Comparison of ENCODE assay signal across 11 cellular contexts in genomic region chr11:72828692-72829101, GRCh38. TPM values are rescaled to one million over a fixed set of nuclear protein-coding genes. Genes with fewer than 3 reads are reported as not detected.
A peak's percentile ranks its signal among the peaks of the same experiment; 100 is the strongest.
DNase-seq lines count a peak whose midpoint lies in the region; TF ChIP-seq lines count a peak whose summit lies in the region.
"Had no signal": no experiment of that assay in that cellular context is flagged by ENCODE, and none has a peak within 500 bp of the region (broad histone marks: within the 10 kb centered on the region; RNA-seq: fewer than 3 reads in every experiment).

No MANE protein-coding gene starts in this region.

- peak; percentile 54 for DNase-seq in activated CD8-positive, alpha-beta memory T cell treated with anti-CD3 and anti-CD28 coated beads for 24 hours
- DNase-seq in activated CD8-positive, alpha-beta memory T cell treated with anti-CD3 and anti-CD28 coated beads, Interleukin-2, amount 50 U/mL, for 48 hours: no peak
- no peak for DNase-seq in stomach
- no peak for DNase-seq in NCI-H748 treated with DMSO at 0.1 percent for 48 hours (lab: John Stamatoyannopoulos, UW)
- no peak for DNase-seq in Calu3
- DNase-seq in NCI-H82 (lab: John Stamatoyannopoulos, UW): no peak
- DNase-seq: NCI-H2107; NK-92 treated with Interleukin-12 subunit alpha and Interleukin-12 subunit beta, amount 100 ng/mL, for 24 hours had no signal

- H3K27ac Mint-ChIP-seq in Calu3 (ENCODE audit: unreplicated experiment): no peak overlapping the region

- no peaks in the 10 kb centered on the region for H3K27me3 ChIP-seq in OCI-LY1 (ENCODE audit: insufficient read depth, low read length)
- H3K27me3 ChIP-seq in liver (ENCODE audit: control insufficient read depth in 4 of 4, insufficient read depth in 4 of 4, low read length in 3 of 4): no peaks in the 10 kb centered on the region
- no peaks in the 10 kb centered on the region for H3K27me3 ChIP-seq in stomach
- H3K27me3 ChIP-seq: neural progenitor cell had no signal

- H2AFZ ChIP-seq in OCI-LY1 (ENCODE audit: low read length): no peak overlapping the region
- H2AFZ ChIP-seq: neural progenitor cell had no signal

- H3K36me3 ChIP-seq in OCI-LY1 (ENCODE audit: insufficient read depth, low read length): peaks cover 20% of the 10 kb centered on the region
- no peaks in the 10 kb centered on the region for H3K36me3 ChIP-seq in liver (ENCODE audit: control insufficient read depth in 4 of 4, insufficient read depth in 3 of 4, low read depth in 1 of 4, low read length in 3 of 4)
- peaks cover 8 to 66% (median 14%) of the 10 kb centered on the region in 4 donors for H3K36me3 ChIP-seq in stomach
- H3K36me3 ChIP-seq: neural progenitor cell had no signal

- intact Hi-C loops in stomach (cut with DNase I; ENCODE audit: low total_unique reads) (no loop called here), Calu3 (cut with micrococcal nuclease; ENCODE audit: unreplicated experiment) (no loop called here)

- no peak for TF ChIP-seq CTCF in OCI-LY1 (IDR thresholded peaks at IDR 0.05; ENCODE audit: low read length)
- no peak for TF ChIP-seq CTCF in liver (IDR thresholded peaks at IDR 0.05; ENCODE audit: low read depth, low read length, missing input control)
- TF ChIP-seq CTCF in stomach (IDR thresholded peaks at IDR 0.05): no peak
- no peak for TF ChIP-seq CTCF in Calu3 (IDR thresholded peaks at IDR 0.05; ENCODE audit: unreplicated experiment)

- TF ChIP-seq EP300 in stomach (IDR thresholded peaks at IDR 0.05): no peak

- H3K36me3 Mint-ChIP-seq in Calu3 (ENCODE audit: insufficient read depth, unreplicated experiment): no peaks in the 10 kb centered on the region

- H3K9me3 Mint-ChIP-seq in Calu3 (ENCODE audit: low read depth, unreplicated experiment): no peaks in the 10 kb centered on the region
- H3K9me3 Mint-ChIP-seq: neural progenitor cell had no signal

- no peaks in the 10 kb centered on the region for H3F3A ChIP-seq in OCI-LY1 (ENCODE audit: insufficient read depth, low read length)

- H3K9me2 ChIP-seq in OCI-LY1 (ENCODE audit: low read depth, low read length): no peaks in the 10 kb centered on the region

- H3K9me3 ChIP-seq in OCI-LY1 (ENCODE audit: low read length) (no peaks in the 10 kb centered on the region), liver (ENCODE audit: control insufficient read depth in 4 of 4, low read length in 3 of 4) (no peaks in the 10 kb centered on the region), stomach (no peaks in the 10 kb centered on the region)

- TF ChIP-seq POLR2A in stomach (IDR thresholded peaks at IDR 0.05): no peak

- no peaks in the 10 kb centered on the region for H4K20me1 ChIP-seq in OCI-LY1 (ENCODE audit: insufficient read depth, low read length)

- H3K79me2 ChIP-seq in OCI-LY1 (ENCODE audit: insufficient read depth, low read length): no peaks in the 10 kb centered on the region

- WGBS in liver: 69% methylated on average over 7 of the region's 7 CpGs
- WGBS in stomach, 5 donors: 78 to 89% (median 88%) methylated on average over 7 of the region's 7 CpGs

- CTCF ChIA-PET in Calu3 (lab: Charles Lee): interaction anchor here (0.5 to 1.1 kb wide), 2 partner anchors 21 to 349 kb away, joined by 3 to 4 read pairs; no protein-coding TSS in a partner anchor

- no peak overlapping the region for H3K4me2 ChIP-seq in OCI-LY1 (ENCODE audit: low read length)
- H3K4me2 ChIP-seq: neural progenitor cell had no signal

- H3K4me3 ChIP-seq in OCI-LY1 (ENCODE audit: low read depth, low read length, poor library complexity, severe bottlenecking): no peak overlapping the region
- H3K4me3 ChIP-seq in liver (ENCODE audit: low read depth in 1 of 3, low read length in 3 of 3): no peak overlapping the region
- H3K4me3 ChIP-seq in stomach: no peak overlapping the region
- H3K4me3 ChIP-seq: neural progenitor cell had no signal

- H3K4me1 ChIP-seq in OCI-LY1 (ENCODE audit: insufficient read depth, low read length, severe bottlenecking) (peaks cover under 1% of the 10 kb centered on the region), liver (ENCODE audit: control insufficient read depth in 4 of 4, insufficient read depth in 4 of 4, low read length in 3 of 4) (peaks cover 0 to 22% (median 17%) of the 10 kb centered on the region in 4 donors), stomach (peaks cover 3 to 33% (median 21%) of the 10 kb centered on the region in 4 donors)

- H3K27ac ChIP-seq in OCI-LY1 (ENCODE audit: low read depth, low read length, poor library complexity, severe bottlenecking): peak overlapping the region; percentile 17
- peak overlapping the region; percentile 70 to 76 for H3K27ac ChIP-seq in liver (ENCODE audit: low read depth in 1 of 2, low read length in 2 of 2)
- H3K27ac ChIP-seq in stomach: peak overlapping the region in 3 of 5 donors; percentile 46 to 78 (median 51)
- H3K27ac ChIP-seq: neural progenitor cell had no signal

- H3K4me3 Mint-ChIP-seq in Calu3 (ENCODE audit: low read depth, unreplicated experiment): no peak overlapping the region
- H3K4me3 Mint-ChIP-seq: neural progenitor cell had no signal

- no peak for TF ChIP-seq RAD21 in liver (IDR thresholded peaks at IDR 0.05)

- H3K9ac ChIP-seq in OCI-LY1 (ENCODE audit: low read length) (no peak overlapping the region), liver (ENCODE audit: low read depth in 1 of 2, low read length in 2 of 2) (peak overlapping the region in 1 of 2 donors; percentile 10)
- H3K9ac ChIP-seq: neural progenitor cell had no signal

- H3K27me3 Mint-ChIP-seq in Calu3 (ENCODE audit: unreplicated experiment): no peaks in the 10 kb centered on the region

- no TSS peak for BruUV-seq in Calu3 (replicated peaks; lab: Mats Ljungman, UMichigan)

- H3K4me1 Mint-ChIP-seq in Calu3 (ENCODE audit: low read depth, unreplicated experiment): no peaks in the 10 kb centered on the region

TF ChIP-seq in liver, 16 proteins besides CTCF, POLR2A, EP300 and RAD21:
- TF ChIP-seq GABPA (IDR thresholded peaks at IDR 0.05 in 1 of 2, conservative IDR thresholded peaks at IDR 0.05 in 1 of 2) (no peak), HNF4A (conservative IDR thresholded peaks at IDR 0.05) (no peak), FOXA2 (IDR thresholded peaks at IDR 0.05) (no peak), RXRA (IDR thresholded peaks at IDR 0.05) (no peak), ZBTB33 (IDR thresholded peaks at IDR 0.05) (no peak), NR2F2 (IDR thresholded peaks at IDR 0.05) (no peak), TAF1 (conservative IDR thresholded peaks at IDR 0.05) (no peak), SP1 (IDR thresholded peaks at IDR 0.05) (no peak)
TF ChIP-seq in liver: peak in this region for 0.

RNA-seq across cellular contexts. Expression of gene ATG16L2, which starts 14.5 kb away (rescaled TPM):
- total RNA-seq in liver: 10 to 100 TPM in 1 of 2 donors, 1 to 10 TPM in 1; 5.7 to 17.8 TPM
- 1 to 10 TPM; 4.7 to 9.0 TPM for polyA plus RNA-seq in liver
- 100 to 1,000 TPM in 1 of 5 donors, 10 to 100 TPM in 4; 13.0 to 266 (median 40.3) TPM for total RNA-seq in stomach
- polyA plus RNA-seq in stomach: 10 to 100 TPM; 15.4 to 67.0 (median 30.4) TPM
- 28.7 and 29.1 TPM in 2 replicates for total RNA-seq in Calu3 (2022)

RNA-seq across cellular contexts. Expression of gene STARD10, which starts 34.9 kb away (rescaled TPM):
- total RNA-seq in liver (100 to 1,000 TPM in 1 of 2 donors, 10 to 100 TPM in 1; 70.5 to 176 TPM), stomach (100 to 1,000 TPM; 125 to 895 (median 321) TPM), Calu3 (2022) (55.1 and 68.9 TPM in 2 replicates)
- polyA plus RNA-seq in liver (100 to 1,000 TPM; 287 to 328 TPM), stomach (100 to 1,000 TPM; 310 to 950 (median 759) TPM)

Comparison
In these comparisons a context has a peak if more than half of its experiments do, and no peak if none do; other contexts are left out.
1. H3K27ac ChIP-seq: peak in every context shown above with its lines; median percentile 73 in liver; 51 in stomach; 17 in OCI-LY1.